ENCODE assay signal across 19 cellular contexts in the genomic region with DNA sequence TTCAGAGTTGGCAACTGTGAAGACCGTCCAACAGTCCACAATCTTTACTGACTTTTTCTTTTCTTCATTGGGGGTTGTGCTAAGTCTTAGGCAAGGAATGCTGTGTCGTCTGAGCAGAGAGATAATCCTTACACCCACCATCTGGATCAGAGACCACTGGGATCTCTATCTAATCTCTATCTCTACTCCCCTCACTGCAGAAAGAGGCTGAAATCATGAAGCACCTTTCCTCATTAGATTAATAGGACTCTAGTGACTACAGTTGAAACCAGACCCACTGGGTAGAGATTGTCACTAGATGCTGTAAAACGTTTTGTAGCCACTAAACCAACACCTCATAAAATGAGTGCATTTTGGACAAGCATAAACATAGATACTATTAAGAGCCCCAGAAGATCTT.
"Had no signal": no experiment of that assay in that cellular context is flagged by ENCODE, and none has a peak within 500 bp of the region (broad histone marks: within the 10 kb centered on the region; RNA-seq: fewer than 3 reads in every experiment).

No MANE protein-coding gene starts in this region.

- H3K27ac ChIP-seq: heart left ventricle, psoas muscle, spleen, tibial artery, upper lobe of right lung, vagina had no signal

- DNase-seq: cortex of kidney; dorsolateral prefrontal cortex; effector CD8-positive, alpha-beta T cell; heart left ventricle; hippocampal formation; kidney glomerular epithelial cell; natural killer cell; psoas muscle; retina; spleen; stimulated activated CD4-positive, alpha-beta T cell treated with anti-CD3 and anti-CD28 coated beads, Interleukin-15, amount 100 ng/mL, for 24 hours; stimulated activated CD4-positive, alpha-beta T cell treated with anti-CD3 and anti-CD28 coated beads, Interleukin-1b, Interleukin-23, amount 100 ng/mL, for 48 hours; stimulated activated CD4-positive, alpha-beta T cell treated with anti-CD3 and anti-CD28 coated beads, Interleukin-4, amount 100 ng/mL, for 24 hours; tibial artery; upper lobe of right lung had no signal

- H3K27me3 ChIP-seq: dorsolateral prefrontal cortex, heart left ventricle, spleen, tibial artery, upper lobe of right lung, vagina had no signal

- H3K9me3 Mint-ChIP-seq: mesothelial cell of epicardium; natural killer cell; stimulated activated naive CD8-positive, alpha-beta T cell treated with anti-CD3 and anti-CD28 coated beads, Interleukin-15, Interleukin-2, amounts not matched to agents 100 ng/mL and 50 ng/mL, for 24 hours had no signal

- H3K4me1 ChIP-seq: psoas muscle, spleen, tibial artery, upper lobe of right lung, vagina had no signal

- H3K4me3 Mint-ChIP-seq: mesothelial cell of epicardium; natural killer cell; stimulated activated memory B cell treated with anti-CD40 and anti-IgM and Interleukin-4, amounts not matched to agents 10 μg/mL and 1 μg/mL and 100 μg/mL, for 72 hours; stimulated activated naive CD8-positive, alpha-beta T cell treated with anti-CD3 and anti-CD28 coated beads, Interleukin-15, Interleukin-2, amounts not matched to agents 100 ng/mL and 50 ng/mL, for 24 hours had no signal

- H3K36me3 Mint-ChIP-seq: mesothelial cell of epicardium; natural killer cell; stimulated activated memory B cell treated with anti-CD40 and anti-IgM and Interleukin-4, amounts not matched to agents 10 μg/mL and 1 μg/mL and 100 μg/mL, for 72 hours had no signal

- H3K36me3 ChIP-seq: heart left ventricle, spleen, tibial artery, upper lobe of right lung, vagina had no signal

- ATAC-seq: heart left ventricle; natural killer cell; psoas muscle; stimulated activated memory B cell treated with anti-CD40 and anti-IgM and Interleukin-4, amounts not matched to agents 10 μg/mL and 1 μg/mL and 100 μg/mL, for 72 hours; upper lobe of right lung had no signal

- H3K4me1 Mint-ChIP-seq: natural killer cell; stimulated activated memory B cell treated with anti-CD40 and anti-IgM and Interleukin-4, amounts not matched to agents 10 μg/mL and 1 μg/mL and 100 μg/mL, for 72 hours had no signal

- H3K4me3 ChIP-seq: dorsolateral prefrontal cortex, heart left ventricle, psoas muscle, spleen, tibial artery, upper lobe of right lung, vagina had no signal

- H3K9me3 ChIP-seq: psoas muscle, spleen, tibial artery, upper lobe of right lung, vagina had no signal

- H3K27ac Mint-ChIP-seq: mesothelial cell of epicardium; natural killer cell; stimulated activated memory B cell treated with anti-CD40 and anti-IgM and Interleukin-4, amounts not matched to agents 10 μg/mL and 1 μg/mL and 100 μg/mL, for 72 hours; stimulated activated naive CD8-positive, alpha-beta T cell treated with anti-CD3 and anti-CD28 coated beads, Interleukin-15, Interleukin-2, amounts not matched to agents 100 ng/mL and 50 ng/mL, for 24 hours had no signal
